In genomic region chr5:39755986-39756385, GRCh38 we compare ENCODE assay signal across 13 cellular contexts.
A peak's percentile ranks its signal among the peaks of the same experiment; 100 is the strongest.
DNase-seq lines count a peak whose midpoint lies in the region; TF ChIP-seq lines count a peak whose summit lies in the region.
"Had no signal": no experiment of that assay in that cellular context is flagged by ENCODE, and none has a peak within 500 bp of the region (broad histone marks: within the 10 kb centered on the region; RNA-seq: fewer than 3 reads in every experiment).

No MANE protein-coding gene starts in this region.

- no peak overlapping the region for H4K91ac ChIP-seq in mesenchymal stem cell (ENCODE audit: low read length)

- H3K4me3 ChIP-seq in AG10803 (ENCODE audit: low read length) (no peak overlapping the region), mesenchymal stem cell (ENCODE audit: insufficient read depth in 1 of 2, low read depth in 1 of 2, low read length in 2 of 2) (no peak overlapping the region), suprapubic skin (no peak overlapping the region)
- H3K4me3 ChIP-seq: body of pancreas, neural progenitor cell, Peyer's patch had no signal

- no peak overlapping the region for H2AFZ ChIP-seq in mesenchymal stem cell (ENCODE audit: low read depth, low read length)
- H2AFZ ChIP-seq: neural progenitor cell had no signal

- H3K4ac ChIP-seq in mesenchymal stem cell (ENCODE audit: low read depth in 1 of 2, low read length in 2 of 2), result no peak overlapping the region

- TF ChIP-seq EP300 in suprapubic skin (IDR thresholded peaks at IDR 0.05), result no peak

- H3K79me1 ChIP-seq in mesenchymal stem cell (replicated peaks; ENCODE audit: low read length, poor library complexity, severe bottlenecking), result no peaks in the 10 kb centered on the region

- H3K23ac ChIP-seq in mesenchymal stem cell (ENCODE audit: low read length in 2 of 2), result no peak overlapping the region

- peak overlapping the region; percentile 33 for H3K9ac ChIP-seq in mesenchymal stem cell (ENCODE audit: low read length)
- H3K9ac ChIP-seq: neural progenitor cell had no signal

- no peaks in the 10 kb centered on the region for H3K4me1 ChIP-seq in mesenchymal stem cell (ENCODE audit: control insufficient read depth, insufficient read depth, low read depth, low read length)
- peaks cover 3% of the 10 kb centered on the region for H3K4me1 ChIP-seq in suprapubic skin
- H3K4me1 ChIP-seq: body of pancreas, neural progenitor cell, Peyer's patch had no signal

- TF ChIP-seq CTCF in AG10803 (conservative IDR thresholded peaks at IDR 0.05; ENCODE audit: low read length) (no peak), suprapubic skin (IDR thresholded peaks at IDR 0.05) (no peak)

- no peak overlapping the region for H2BK15ac ChIP-seq in mesenchymal stem cell (ENCODE audit: low read depth, poor library complexity, severe bottlenecking)

- TF ChIP-seq POLR2A in suprapubic skin (IDR thresholded peaks at IDR 0.05), result no peak

- H3K27ac ChIP-seq in mesenchymal stem cell (ENCODE audit: low read length, poor library complexity, severe bottlenecking) (no peak overlapping the region), suprapubic skin (no peak overlapping the region)
- H3K27ac ChIP-seq: body of pancreas, neural progenitor cell, Peyer's patch had no signal

- H3K36me3 ChIP-seq in mesenchymal stem cell (ENCODE audit: control insufficient read depth in 1 of 2, insufficient read depth in 2 of 2, low read depth in 1 of 2, low read length in 2 of 2) (no peaks in the 10 kb centered on the region), suprapubic skin (no peaks in the 10 kb centered on the region)
- H3K36me3 ChIP-seq: neural progenitor cell, Peyer's patch had no signal

- no peak overlapping the region for H2BK5ac ChIP-seq in mesenchymal stem cell (ENCODE audit: low read depth, low read length, poor library complexity, severe bottlenecking)

- H3K14ac ChIP-seq in mesenchymal stem cell (ENCODE audit: low read length in 2 of 2), result no peak overlapping the region

- no peak overlapping the region for H2BK120ac ChIP-seq in mesenchymal stem cell (ENCODE audit: low read depth, low read length)

- no peak overlapping the region for H2BK12ac ChIP-seq in mesenchymal stem cell (ENCODE audit: low read length in 2 of 2)

- no peaks in the 10 kb centered on the region for H3K9me3 ChIP-seq in mesenchymal stem cell (ENCODE audit: control insufficient read depth, low read length)
- H3K9me3 ChIP-seq in suprapubic skin, result no peaks in the 10 kb centered on the region
- H3K9me3 ChIP-seq: body of pancreas, Peyer's patch had no signal

- no peak overlapping the region for H3K18ac ChIP-seq in mesenchymal stem cell (ENCODE audit: low read depth in 1 of 2, low read length in 2 of 2)

- no peak overlapping the region for H4K8ac ChIP-seq in mesenchymal stem cell (ENCODE audit: low read length)

- H3K4me2 ChIP-seq in mesenchymal stem cell (ENCODE audit: low read length, poor library complexity, severe bottlenecking), result no peak overlapping the region
- H3K4me2 ChIP-seq: neural progenitor cell had no signal

- DNase-seq in AG10803 (ENCODE audit: low read depth), result peak; percentile 98
- peak; percentile 98 for DNase-seq in M059J (ENCODE audit: low read depth)
- peak; percentile 93 for DNase-seq in dedifferentiated amniotic fluid mesenchymal stem cell (ENCODE audit: extremely low spot score)
- peak; percentile 90 for DNase-seq in mesenchymal stem cell
- no peak for DNase-seq in T-helper 2 cell
- no peak for DNase-seq in suprapubic skin (ENCODE audit: low spot score in 2 of 2)
- DNase-seq in Kasumi-1 (lab: John Stamatoyannopoulos, UW), result no peak
- no peak for DNase-seq in NCI-H2227 (lab: John Stamatoyannopoulos, UW; ENCODE audit: unreplicated experiment)
- DNase-seq: activated CD4-positive, alpha-beta T cell treated with anti-CD3 and anti-CD28 coated beads, Interleukin-2, amount 50 U/mL, for 4 hours; NCI-H1092; Peyer's patch had no signal

- no peak overlapping the region for H2AK5ac ChIP-seq in mesenchymal stem cell (ENCODE audit: low read length, severe bottlenecking)

- no peaks in the 10 kb centered on the region for H3K27me3 ChIP-seq in mesenchymal stem cell (ENCODE audit: control insufficient read depth in 1 of 2, insufficient read depth in 1 of 2, low read length in 2 of 2)
- no peaks in the 10 kb centered on the region for H3K27me3 ChIP-seq in suprapubic skin
- H3K27me3 ChIP-seq: body of pancreas, neural progenitor cell, Peyer's patch had no signal

Comparison
In these comparisons a context has a peak if more than half of its experiments do, and no peak if none do; other contexts are left out.
1. DNase-seq: peak in AG10803 (single experiment), M059J (single experiment), dedifferentiated amniotic fluid mesenchymal stem cell (single experiment) and mesenchymal stem cell (single experiment); none in T-helper 2 cell (0 of 5), suprapubic skin (0 of 2), Kasumi-1 (0 of 2) and NCI-H2227 (single experiment).